1 cellular context compared by ENCODE assay signal in the genomic region with DNA sequence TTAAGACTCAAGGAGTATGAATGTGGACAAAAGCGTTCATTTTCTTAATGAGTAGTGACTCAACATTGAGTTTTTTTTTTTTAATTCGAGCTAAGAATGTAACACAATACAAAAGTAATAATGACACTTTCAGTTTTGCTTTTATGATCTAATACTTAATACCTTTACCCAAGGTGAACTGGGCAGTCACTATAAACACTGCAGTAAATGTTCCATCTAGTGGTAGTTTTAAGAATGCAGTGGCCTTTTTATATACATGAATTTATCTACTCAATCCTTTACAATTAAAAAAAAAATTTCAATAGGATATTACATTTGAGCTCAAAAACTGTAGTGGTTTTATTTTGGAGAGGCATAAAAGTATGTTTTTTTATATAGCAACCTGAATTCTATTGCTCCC.
TF ChIP-seq lines count a peak whose summit lies in the region.

No MANE protein-coding gene starts in this region.

TF ChIP-seq in GM23338, 12 proteins besides CTCF, POLR2A, EP300 and RAD21 (continued from another document):
- TF ChIP-seq, protein P1, sequence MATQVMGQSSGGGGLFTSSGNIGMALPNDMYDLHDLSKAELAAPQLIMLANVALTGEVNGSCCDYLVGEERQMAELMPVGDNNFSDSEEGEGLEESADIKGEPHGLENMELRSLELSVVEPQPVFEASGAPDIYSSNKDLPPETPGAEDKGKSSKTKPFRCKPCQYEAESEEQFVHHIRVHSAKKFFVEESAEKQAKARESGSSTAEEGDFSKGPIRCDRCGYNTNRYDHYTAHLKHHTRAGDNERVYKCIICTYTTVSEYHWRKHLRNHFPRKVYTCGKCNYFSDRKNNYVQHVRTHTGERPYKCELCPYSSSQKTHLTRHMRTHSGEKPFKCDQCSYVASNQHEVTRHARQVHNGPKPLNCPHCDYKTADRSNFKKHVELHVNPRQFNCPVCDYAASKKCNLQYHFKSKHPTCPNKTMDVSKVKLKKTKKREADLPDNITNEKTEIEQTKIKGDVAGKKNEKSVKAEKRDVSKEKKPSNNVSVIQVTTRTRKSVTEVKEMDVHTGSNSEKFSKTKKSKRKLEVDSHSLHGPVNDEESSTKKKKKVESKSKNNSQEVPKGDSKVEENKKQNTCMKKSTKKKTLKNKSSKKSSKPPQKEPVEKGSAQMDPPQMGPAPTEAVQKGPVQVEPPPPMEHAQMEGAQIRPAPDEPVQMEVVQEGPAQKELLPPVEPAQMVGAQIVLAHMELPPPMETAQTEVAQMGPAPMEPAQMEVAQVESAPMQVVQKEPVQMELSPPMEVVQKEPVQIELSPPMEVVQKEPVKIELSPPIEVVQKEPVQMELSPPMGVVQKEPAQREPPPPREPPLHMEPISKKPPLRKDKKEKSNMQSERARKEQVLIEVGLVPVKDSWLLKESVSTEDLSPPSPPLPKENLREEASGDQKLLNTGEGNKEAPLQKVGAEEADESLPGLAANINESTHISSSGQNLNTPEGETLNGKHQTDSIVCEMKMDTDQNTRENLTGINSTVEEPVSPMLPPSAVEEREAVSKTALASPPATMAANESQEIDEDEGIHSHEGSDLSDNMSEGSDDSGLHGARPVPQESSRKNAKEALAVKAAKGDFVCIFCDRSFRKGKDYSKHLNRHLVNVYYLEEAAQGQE (IDR thresholded peaks at IDR 0.05; ENCODE audit: unreplicated experiment), result no peak
TF ChIP-seq in GM23338: peak in this region for 0.
